17 cellular contexts compared by ENCODE assay signal in the genomic region with DNA sequence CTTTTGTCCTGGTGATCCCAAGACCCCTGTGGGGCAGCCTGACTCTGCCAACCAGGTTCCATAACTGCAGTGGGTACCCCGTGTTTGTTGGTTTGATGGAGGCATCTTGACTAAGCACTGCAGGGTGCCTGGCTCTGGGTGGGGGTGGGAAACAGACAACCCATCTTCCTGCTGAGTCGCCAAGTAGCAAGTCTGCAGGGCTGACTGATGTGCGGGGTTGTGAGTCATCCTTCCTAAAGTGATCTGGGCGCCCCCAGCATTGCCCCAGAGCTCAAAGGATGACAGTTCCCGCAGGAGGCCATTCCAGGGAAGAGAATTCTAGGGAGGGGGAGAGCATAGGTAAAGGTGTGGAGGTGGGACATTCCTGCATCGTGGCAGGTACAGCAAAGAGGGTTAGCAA. TPM values are rescaled to one million over a fixed set of nuclear protein-coding genes. Genes with fewer than 3 reads are reported as not detected.
DNase-seq lines count a peak whose midpoint lies in the region; ATAC-seq, FAIRE-seq and TF ChIP-seq lines count a peak whose summit lies in the region.
"Had no signal": no experiment of that assay in that cellular context is flagged by ENCODE, and none has a peak within 500 bp of the region (broad histone marks: within the 10 kb centered on the region; RNA-seq: fewer than 3 reads in every experiment).

No MANE protein-coding gene starts in this region.

- ATAC-seq in HG03439 (IDR thresholded peaks at IDR 0.05; ENCODE audit: unreplicated experiment), result no peak
- ATAC-seq: mucosa of descending colon had no signal

- no peaks in the 10 kb centered on the region for H3K9me3 ChIP-seq in kidney (ENCODE audit: control insufficient read depth in 1 of 2, low read length in 2 of 2)
- H3K9me3 ChIP-seq: esophagus muscularis mucosa, mucosa of descending colon had no signal

- H3K36me3 Mint-ChIP-seq in immature natural killer cell, result no peaks in the 10 kb centered on the region

- DNase-seq in AG08395 (ENCODE audit: low spot score) (peak; percentile 44), HS-5 (ENCODE audit: low read depth) (peak; percentile 36), astrocyte of the hippocampus (ENCODE audit: low read depth, low spot score) (peak; percentile 25), kidney (peak; percentile 37), mesenteric fat pad (ENCODE audit: low spot score) (no peak), immature natural killer cell (no peak), NCI-H2171 treated with DMSO at 0.1 percent for 48 hours (lab: John Stamatoyannopoulos, UW) (no peak)
- DNase-seq: activated CD4-positive, alpha-beta T cell treated with anti-CD3 and anti-CD28 coated beads, Interleukin-2, amount 50 U/mL, for 1 hour; AML-193; mucosa of descending colon; NCI-H2081 treated with DMSO at 0.1 percent for 48 hours; stimulated activated CD4-positive, alpha-beta T cell treated with anti-CD3 and anti-CD28 coated beads, Interleukin-4, amount 100 ng/mL, for 1 hour had no signal

- H3K27ac Mint-ChIP-seq in immature natural killer cell, result no peak overlapping the region
- H3K27ac Mint-ChIP-seq: stimulated activated naive CD8-positive, alpha-beta T cell treated with anti-CD3 and anti-CD28 coated beads, Interleukin-15, Interleukin-2, amounts not matched to agents 100 ng/mL and 50 ng/mL, for 24 hours had no signal

- peaks cover 3 to 7% (median 3%) of the 10 kb centered on the region in 3 donors for H3K27me3 Mint-ChIP-seq in immature natural killer cell (ENCODE audit: low read depth in 3 of 3)
- H3K27me3 Mint-ChIP-seq: progenitor cell of endocrine pancreas had no signal

- H3K4me3 ChIP-seq in kidney (ENCODE audit: low read length in 2 of 2), result no peak overlapping the region
- H3K4me3 ChIP-seq: esophagus muscularis mucosa, mucosa of descending colon had no signal

- peaks cover 11 to 22% of the 10 kb centered on the region in 2 donors for H3K4me1 ChIP-seq in kidney (ENCODE audit: control insufficient read depth in 1 of 2, insufficient read depth in 1 of 2, low read depth in 1 of 2, low read length in 2 of 2)

- intact Hi-C loops in kidney (cut with DNase I), result no loop called here

- no peak for FAIRE-seq in kidney (lab: Jason Lieb, UNC)

- H3K4me1 Mint-ChIP-seq in immature natural killer cell, result no peaks in the 10 kb centered on the region
- H3K4me1 Mint-ChIP-seq: central memory CD8-positive, alpha-beta T cell had no signal

- no peaks in the 10 kb centered on the region for H3K9me3 Mint-ChIP-seq in immature natural killer cell
- H3K9me3 Mint-ChIP-seq: central memory CD8-positive, alpha-beta T cell; stimulated activated naive CD8-positive, alpha-beta T cell treated with anti-CD3 and anti-CD28 coated beads, Interleukin-15, Interleukin-2, amounts not matched to agents 100 ng/mL and 50 ng/mL, for 24 hours had no signal

- H3K36me3 ChIP-seq in kidney (ENCODE audit: control insufficient read depth in 1 of 2, insufficient read depth in 2 of 2, low read length in 2 of 2), result peaks cover 3 to 8% of the 10 kb centered on the region in 2 donors

- no peak overlapping the region for H3K9ac ChIP-seq in kidney (ENCODE audit: low read length in 2 of 2)

- H3K4me3 Mint-ChIP-seq in immature natural killer cell, result no peak overlapping the region
- H3K4me3 Mint-ChIP-seq: central memory CD8-positive, alpha-beta T cell; stimulated activated naive CD8-positive, alpha-beta T cell treated with anti-CD3 and anti-CD28 coated beads, Interleukin-15, Interleukin-2, amounts not matched to agents 100 ng/mL and 50 ng/mL, for 24 hours had no signal

- no peak overlapping the region for H3K27ac ChIP-seq in kidney (ENCODE audit: low read depth in 2 of 2, low read length in 2 of 2)
- H3K27ac ChIP-seq: esophagus muscularis mucosa had no signal

- no peak for TF ChIP-seq CTCF in kidney (IDR thresholded peaks at IDR 0.05; ENCODE audit: borderline replicate concordance, extremely low read depth, insufficient read depth)

RNA-seq across cellular contexts. Expression of gene DAB2IP, which starts 23.5 kb away (rescaled TPM):
- total RNA-seq in kidney (105 TPM), mesenteric fat pad (86.1 TPM)
- polyA plus RNA-seq in kidney (ENCODE audit: insufficient read depth, low read depth, low replicate concordance) (33.8 TPM), immature natural killer cell (1 to 10 TPM in 1 of 3 donors, under 1 TPM in 1, not detected in 1; 0.06 to 1.1 TPM)

Comparison
In these comparisons a context has a peak if more than half of its experiments do, and no peak if none do; other contexts are left out.
1. DNase-seq: peak in AG08395 (single experiment), HS-5 (single experiment), astrocyte of the hippocampus (single experiment) and kidney (single experiment); none in mesenteric fat pad (single experiment), immature natural killer cell (0 of 3) and NCI-H2171 treated with DMSO at 0.1 percent for 48 hours (single experiment).